ENCODE assay signal across 27 cellular contexts in the genomic region with DNA sequence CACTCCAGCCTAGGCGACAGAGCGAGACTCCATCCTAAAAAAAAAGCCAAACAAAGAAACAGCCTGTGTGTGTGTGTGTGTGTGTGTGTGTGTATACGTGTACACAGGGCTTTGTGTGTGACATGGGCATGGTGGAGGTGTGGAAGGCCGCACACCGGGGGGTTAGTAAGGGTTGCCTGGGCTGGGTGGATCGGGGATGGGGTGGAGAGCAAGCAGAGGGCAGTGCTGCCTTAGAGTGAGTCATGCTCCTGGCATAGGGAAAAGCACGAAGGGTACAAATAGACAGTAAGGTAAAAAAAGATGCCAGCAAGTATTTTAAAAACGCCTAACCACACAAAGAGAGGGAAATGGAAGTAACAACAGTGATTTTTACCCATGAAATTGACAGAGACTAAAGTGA. TPM values are rescaled to one million over a fixed set of nuclear protein-coding genes. Genes with fewer than 3 reads are reported as not detected.
DNase-seq lines count a peak whose midpoint lies in the region; ATAC-seq, FAIRE-seq and TF ChIP-seq lines count a peak whose summit lies in the region.
"Had no signal": no experiment of that assay in that cellular context is flagged by ENCODE, and none has a peak within 500 bp of the region (broad histone marks: within the 10 kb centered on the region; RNA-seq: fewer than 3 reads in every experiment).

No MANE protein-coding gene starts in this region.

- FAIRE-seq in GM12891 (lab: Jason Lieb, UNC) = no peak
- FAIRE-seq: G401.6, GM18507 had no signal

- no peak for TF ChIP-seq CTCF in CD4-positive, alpha-beta T cell (IDR thresholded peaks at IDR 0.05)
- TF ChIP-seq CTCF in mucosa of descending colon (IDR thresholded peaks at IDR 0.05) = no peak

- H3K27me3 ChIP-seq in CD4-positive, CD25-positive, alpha-beta regulatory T cell (ENCODE audit: control insufficient read depth, insufficient read depth, low read length) = no peaks in the 10 kb centered on the region
- H3K27me3 ChIP-seq in CD4-positive, alpha-beta T cell (ENCODE audit: control insufficient read depth, insufficient read depth, low read length) = no peaks in the 10 kb centered on the region
- H3K27me3 ChIP-seq: left lung had no signal

- H3K4me3 Mint-ChIP-seq in CD4-positive, CD25-positive, alpha-beta regulatory T cell = no peak overlapping the region
- peak overlapping the region; percentile 42 for H3K4me3 Mint-ChIP-seq in CD4-positive, alpha-beta T cell
- H3K4me3 Mint-ChIP-seq: activated CD4-positive, alpha-beta memory T cell treated with anti-CD3 and anti-CD28 coated beads, Interleukin-2, amount 10 ng/mL, durations not matched to agents 7 days and 5 days; neural crest cell had no signal

- H3K4me1 ChIP-seq in CD4-positive, CD25-positive, alpha-beta regulatory T cell (ENCODE audit: control insufficient read depth, insufficient read depth, low read length, poor library complexity, severe bottlenecking) = peaks cover 24% of the 10 kb centered on the region
- peaks cover 3% of the 10 kb centered on the region for H3K4me1 ChIP-seq in mucosa of descending colon (ENCODE audit: low read depth)

- ATAC-seq in CD4-positive, CD25-positive, alpha-beta regulatory T cell (ENCODE audit: low read depth in 2 of 2) = no peak
- no peak for ATAC-seq in CD4-positive, alpha-beta T cell (ENCODE audit: poor library complexity)
- ATAC-seq in mucosa of descending colon = peak; percentile 11
- ATAC-seq: left lung had no signal

- H3K27me3 Mint-ChIP-seq in CD4-positive, CD25-positive, alpha-beta regulatory T cell = no peaks in the 10 kb centered on the region
- no peaks in the 10 kb centered on the region for H3K27me3 Mint-ChIP-seq in CD4-positive, alpha-beta T cell
- H3K27me3 Mint-ChIP-seq: activated CD4-positive, alpha-beta memory T cell treated with anti-CD3 and anti-CD28 coated beads, Interleukin-2, amount 10 ng/mL, durations not matched to agents 7 days and 5 days; progenitor cell of endocrine pancreas had no signal

- no peak overlapping the region for H3K27ac ChIP-seq in CD4-positive, CD25-positive, alpha-beta regulatory T cell (ENCODE audit: insufficient read depth, low read length, poor library complexity, severe bottlenecking)
- peak overlapping the region; percentile 32 for H3K27ac ChIP-seq in CD4-positive, alpha-beta T cell (ENCODE audit: low read depth, low read length)
- H3K27ac ChIP-seq: left lung had no signal

- peaks cover 36% of the 10 kb centered on the region for H3K36me3 Mint-ChIP-seq in CD4-positive, CD25-positive, alpha-beta regulatory T cell
- peaks cover 95% of the 10 kb centered on the region for H3K36me3 Mint-ChIP-seq in CD4-positive, alpha-beta T cell (ENCODE audit: low read depth)

- no peak for DNase-seq in CD4-positive, CD25-positive, alpha-beta regulatory T cell
- no peak for DNase-seq in CD4-positive, alpha-beta T cell
- DNase-seq in amniotic epithelial cell (ENCODE audit: low read depth) (peak; percentile 14), mucosa of descending colon (no peak), DMS 273 treated with DMSO at 0.1 percent for 48 hours (lab: John Stamatoyannopoulos, UW) (no peak), GM12891 (ENCODE audit: insufficient read length, low spot score) (no peak), GM03348 (ENCODE audit: low spot score) (no peak)
- DNase-seq: activated CD4-positive, alpha-beta memory T cell treated with anti-CD3 and anti-CD28 coated beads, Interleukin-2, amount 10 ng/mL, durations not matched to agents 7 days and 5 days; activated naive CD4-positive, alpha-beta T cell; DMS53; effector CD4-positive, alpha-beta T cell; erythroblast; foreskin fibroblast; left lung; midbrain; NCI-H1436 treated with DMSO at 0.1 percent for 48 hours; NCI-H2107; NCI-H446 treated with DMSO at 0.1 percent for 48 hours; SHP77; stimulated activated CD8-positive, alpha-beta memory T cell treated with anti-CD3 and anti-CD28 coated beads, Interleukin-4, amount 100 ng/mL, for 48 hours; SW 1271; trophoblast cell had no signal

- H3K4me3 ChIP-seq in CD4-positive, CD25-positive, alpha-beta regulatory T cell (ENCODE audit: low read depth, low read length) = no peak overlapping the region
- H3K4me3 ChIP-seq in mucosa of descending colon = no peak overlapping the region
- H3K4me3 ChIP-seq: left lung had no signal

- CTCF ChIA-PET in CD4-positive, alpha-beta T cell (lab: Charles Lee) = no interaction called here

- intact Hi-C loops in CD4-positive, alpha-beta T cell (cut with DNase I, micrococcal nuclease) = no loop called here
- intact Hi-C loops in mucosa of descending colon (cut with DNase I, micrococcal nuclease) = no loop called here

- peaks cover 37 to 53% (median 49%) of the 10 kb centered on the region in 4 donors for H3K4me1 Mint-ChIP-seq in CD4-positive, CD25-positive, alpha-beta regulatory T cell
- peaks cover 71% of the 10 kb centered on the region for H3K4me1 Mint-ChIP-seq in CD4-positive, alpha-beta T cell (ENCODE audit: low read depth)

- no peaks in the 10 kb centered on the region for H3K9me3 Mint-ChIP-seq in CD4-positive, CD25-positive, alpha-beta regulatory T cell
- no peaks in the 10 kb centered on the region for H3K9me3 Mint-ChIP-seq in CD4-positive, alpha-beta T cell
- H3K9me3 Mint-ChIP-seq: activated CD4-positive, alpha-beta memory T cell treated with anti-CD3 and anti-CD28 coated beads, Interleukin-2, amount 10 ng/mL, durations not matched to agents 7 days and 5 days; neural crest cell had no signal

- no peak for TF ChIP-seq POLR2A in GM12891 (IDR thresholded peaks at IDR 0.05; ENCODE audit: low read depth, low read length)

- H3K27ac Mint-ChIP-seq in CD4-positive, CD25-positive, alpha-beta regulatory T cell = peak overlapping the region in 2 of 3 donors; percentile 70 to 80
- H3K27ac Mint-ChIP-seq in CD4-positive, alpha-beta T cell = peak overlapping the region; percentile 45
- H3K27ac Mint-ChIP-seq: activated CD4-positive, alpha-beta memory T cell treated with anti-CD3 and anti-CD28 coated beads, Interleukin-2, amount 10 ng/mL, durations not matched to agents 7 days and 5 days; progenitor cell of endocrine pancreas had no signal

- H3K9me3 ChIP-seq in CD4-positive, CD25-positive, alpha-beta regulatory T cell (ENCODE audit: control insufficient read depth in 2 of 2, low read length in 2 of 2) = no peaks in the 10 kb centered on the region
- no peaks in the 10 kb centered on the region for H3K9me3 ChIP-seq in CD4-positive, alpha-beta T cell (ENCODE audit: control insufficient read depth, low read length)
- H3K9me3 ChIP-seq in mucosa of descending colon = no peaks in the 10 kb centered on the region
- H3K9me3 ChIP-seq: left lung had no signal

- POLR2A ChIA-PET in CD4-positive, alpha-beta T cell (lab: Charles Lee) = no interaction called here

- H3K36me3 ChIP-seq in CD4-positive, CD25-positive, alpha-beta regulatory T cell (ENCODE audit: control insufficient read depth, insufficient read depth, low read length) = peaks cover 52% of the 10 kb centered on the region
- peaks cover 6% of the 10 kb centered on the region for H3K36me3 ChIP-seq in mucosa of descending colon (ENCODE audit: low read depth)

TF ChIP-seq in GM12891, 5 proteins besides CTCF, POLR2A, EP300 and RAD21:
- TF ChIP-seq SPI1 (IDR thresholded peaks at IDR 0.05; ENCODE audit: low read depth, low read length) (no peak), POU2F2 (IDR thresholded peaks at IDR 0.05; ENCODE audit: low read depth, low read length) (no peak), PAX5 (IDR thresholded peaks at IDR 0.05; ENCODE audit: insufficient read depth, low read length, severe bottlenecking) (no peak), TAF1 (IDR thresholded peaks at IDR 0.05; ENCODE audit: low read depth, low read length) (no peak), POLR2AphosphoS5 (IDR thresholded peaks at IDR 0.05; ENCODE audit: low read depth, low read length) (no peak)

RNA-seq across cellular contexts. Expression of gene PRMT2, which starts 6.2 kb away (rescaled TPM):
- total RNA-seq in CD4-positive, CD25-positive, alpha-beta regulatory T cell = 90.4 TPM
- 100 to 1,000 TPM; 129 to 202 (median 176) TPM for polyA plus RNA-seq in CD4-positive, CD25-positive, alpha-beta regulatory T cell
- 100 to 1,000 TPM in 1 of 2 experiments, 10 to 100 TPM in 1; 97.1 to 101 TPM for total RNA-seq in CD4-positive, alpha-beta T cell
- 100 to 1,000 TPM in 1 of 3 donors, 10 to 100 TPM in 2; 62.7 to 122 (median 71.1) TPM for total RNA-seq in mucosa of descending colon
- 43.6 TPM for polyA plus RNA-seq in GM12891 (2012; ENCODE audit: low read depth, missing spikeins)

RNA-seq across cellular contexts. Expression of gene S100B, which starts 36.8 kb away (rescaled TPM):
- total RNA-seq in CD4-positive, CD25-positive, alpha-beta regulatory T cell = not detected
- under 1 TPM in 1 of 4 donors, not detected in 3; 0.54 TPM for polyA plus RNA-seq in CD4-positive, CD25-positive, alpha-beta regulatory T cell
- under 1 TPM; 0.47 to 0.52 TPM for total RNA-seq in CD4-positive, alpha-beta T cell
- total RNA-seq in mucosa of descending colon = 10 to 100 TPM in 1 of 3 donors, 1 to 10 TPM in 2; 2.2 to 42.2 (median 6.4) TPM
- polyA plus RNA-seq in GM12891 (2012; ENCODE audit: low read depth, missing spikeins) = 0.18 TPM
- total RNA-seq: activated CD4-positive, alpha-beta memory T cell treated with anti-CD3 and anti-CD28 coated beads, Interleukin-2, amount 10 ng/mL, durations not matched to agents 7 days and 5 days; OCI-LY7; progenitor cell of endocrine pancreas had no signal
